In the genomic region with DNA sequence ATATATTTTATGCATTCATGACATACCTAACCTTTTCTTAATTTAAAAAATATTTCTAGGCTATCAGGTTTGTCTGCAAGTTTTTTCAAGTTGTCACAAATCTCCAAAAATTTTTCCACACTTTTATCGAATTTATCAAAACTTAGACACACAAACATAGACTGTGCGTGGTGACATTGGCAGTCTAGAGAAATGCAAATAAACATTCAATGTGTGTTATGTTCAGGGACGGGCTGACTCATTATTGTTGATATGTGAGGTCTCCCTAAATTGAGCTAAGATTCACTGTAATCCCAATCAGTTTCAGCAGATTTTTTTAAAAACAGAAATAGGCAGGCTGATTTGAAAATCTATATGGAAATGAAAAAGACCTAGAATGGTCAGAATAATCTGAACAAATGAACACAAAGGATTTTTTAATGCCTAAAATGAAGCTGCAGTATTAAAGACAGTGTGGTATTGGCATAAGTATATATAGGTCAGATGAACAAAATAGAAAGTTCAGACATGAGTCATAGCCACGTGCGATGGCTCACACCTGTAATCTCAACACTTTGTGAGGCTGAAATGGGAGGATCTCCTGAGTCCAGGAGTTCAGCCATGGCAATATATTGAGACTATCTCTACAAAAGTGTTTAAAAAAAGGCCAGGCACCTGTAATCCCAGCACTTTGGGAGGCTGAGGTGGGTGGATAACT, we compare ENCODE assay signal across 1 cellular context.
TF ChIP-seq lines count a peak whose summit lies in the region.

No MANE protein-coding gene starts in this region.

TF ChIP-seq in HCT116, 20 proteins besides CTCF, POLR2A, EP300 and RAD21 (continued from another document):
- TF ChIP-seq REST (IDR thresholded peaks at IDR 0.05; ENCODE audit: low read depth) (no peak), ZNF274 (IDR thresholded peaks at IDR 0.05; ENCODE audit: low read depth, low read length) (no peak), JUND (IDR thresholded peaks at IDR 0.05) (peak; percentile 59), SP1 (IDR thresholded peaks at IDR 0.05; ENCODE audit: low read depth) (0 out of 2 replicates have a peak, but pooled peaks have one; percentile 14), MAX (IDR thresholded peaks at IDR 0.05) (peak; percentile 90), FOSL1 (IDR thresholded peaks at IDR 0.05; ENCODE audit: low read depth) (peak; percentile 78), SRF (IDR thresholded peaks at IDR 0.05; ENCODE audit: low read depth) (no peak)
